ENCODE assay signal across 1 cellular context in the genomic region with DNA sequence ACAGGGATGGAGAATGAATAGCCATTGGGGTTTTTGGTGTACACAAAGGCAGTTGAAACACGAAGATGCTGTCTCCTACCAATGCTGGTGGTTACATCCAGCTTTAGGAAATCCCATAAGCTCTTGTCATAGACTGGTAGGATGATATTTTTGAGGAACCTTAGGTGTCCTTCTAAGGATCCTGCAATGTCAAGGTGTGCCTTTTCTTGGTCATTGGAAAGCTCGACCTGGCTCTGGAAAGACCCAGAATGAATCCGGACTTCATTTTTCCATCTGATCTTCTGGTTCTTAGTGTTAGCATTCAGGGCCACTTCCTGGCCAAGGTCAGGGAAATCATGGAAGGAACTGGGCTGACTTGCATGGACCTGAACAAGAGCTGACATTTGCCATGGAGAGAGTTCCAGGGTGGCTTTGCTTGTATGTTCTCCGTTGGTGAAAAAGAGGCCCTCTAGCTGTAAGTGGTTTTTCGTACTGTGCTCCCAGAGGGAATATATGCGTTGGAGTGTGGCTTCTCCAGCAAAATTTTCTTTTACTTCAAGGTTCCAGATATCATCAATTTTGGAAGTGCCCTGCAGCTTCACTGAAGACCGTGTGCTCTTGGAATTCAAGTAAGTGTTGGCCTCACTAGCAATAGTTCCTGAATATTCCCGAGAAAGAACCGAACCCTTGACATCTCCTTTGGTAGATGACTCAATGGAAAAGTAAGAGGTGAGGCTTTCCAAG.
TF ChIP-seq lines count a peak whose summit lies in the region.

No MANE protein-coding gene starts in this region.

TF ChIP-seq in HepG2, 621 proteins besides CTCF, POLR2A, EP300 and RAD21 (continued from another document and continues in another):
- no peak; the same call in 1 of the 2 replicates for TF ChIP-seq FOSL2 (CRISPR knock-in tag; IDR thresholded peaks at IDR 0.05)
- no peak for TF ChIP-seq SCMH1 (CRISPR knock-in tag; IDR thresholded peaks at IDR 0.05; ENCODE audit: borderline replicate concordance)
- TF ChIP-seq ZNF501 (CRISPR knock-in tag; IDR thresholded peaks at IDR 0.05): no peak; the same call in 1 of the 2 replicates
- TF ChIP-seq, protein P1, sequence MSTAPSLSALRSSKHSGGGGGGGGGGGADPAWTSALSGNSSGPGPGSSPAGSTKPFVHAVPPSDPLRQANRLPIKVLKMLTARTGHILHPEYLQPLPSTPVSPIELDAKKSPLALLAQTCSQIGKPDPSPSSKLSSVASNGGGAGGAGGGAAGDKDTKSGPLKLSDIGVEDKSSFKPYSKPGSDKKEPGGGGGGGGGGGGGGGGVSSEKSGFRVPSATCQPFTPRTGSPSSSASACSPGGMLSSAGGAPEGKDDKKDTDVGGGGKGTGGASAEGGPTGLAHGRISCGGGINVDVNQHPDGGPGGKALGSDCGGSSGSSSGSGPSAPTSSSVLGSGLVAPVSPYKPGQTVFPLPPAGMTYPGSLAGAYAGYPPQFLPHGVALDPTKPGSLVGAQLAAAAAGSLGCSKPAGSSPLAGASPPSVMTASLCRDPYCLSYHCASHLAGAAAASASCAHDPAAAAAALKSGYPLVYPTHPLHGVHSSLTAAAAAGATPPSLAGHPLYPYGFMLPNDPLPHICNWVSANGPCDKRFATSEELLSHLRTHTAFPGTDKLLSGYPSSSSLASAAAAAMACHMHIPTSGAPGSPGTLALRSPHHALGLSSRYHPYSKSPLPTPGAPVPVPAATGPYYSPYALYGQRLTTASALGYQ (CRISPR knock-in tag; IDR thresholded peaks at IDR 0.05): no peak; the same call in 1 of the 2 replicates
- TF ChIP-seq ZNF614 (CRISPR knock-in tag; IDR thresholded peaks at IDR 0.05; ENCODE audit: borderline replicate concordance): no peak
- TF ChIP-seq ZFP36 (IDR thresholded peaks at IDR 0.05; ENCODE audit: borderline replicate concordance, low read depth, low read length, partially characterized antibody): no peak
- TF ChIP-seq NAIF1 (CRISPR knock-in tag; IDR thresholded peaks at IDR 0.05; ENCODE audit: borderline replicate concordance): peak; percentile 16; the same call in 1 of the 2 replicates
- peak; percentile 60 for TF ChIP-seq ZNF160 (CRISPR knock-in tag; IDR thresholded peaks at IDR 0.05)
- no peak; the same call in 1 of the 2 replicates for TF ChIP-seq IRF2 (CRISPR knock-in tag; IDR thresholded peaks at IDR 0.05)
- no peak for TF ChIP-seq ZNF430 (CRISPR knock-in tag; IDR thresholded peaks at IDR 0.05)
- peak; percentile 21 for TF ChIP-seq ZNF512B (CRISPR knock-in tag; IDR thresholded peaks at IDR 0.05; ENCODE audit: borderline replicate concordance)
- TF ChIP-seq, protein P2, sequence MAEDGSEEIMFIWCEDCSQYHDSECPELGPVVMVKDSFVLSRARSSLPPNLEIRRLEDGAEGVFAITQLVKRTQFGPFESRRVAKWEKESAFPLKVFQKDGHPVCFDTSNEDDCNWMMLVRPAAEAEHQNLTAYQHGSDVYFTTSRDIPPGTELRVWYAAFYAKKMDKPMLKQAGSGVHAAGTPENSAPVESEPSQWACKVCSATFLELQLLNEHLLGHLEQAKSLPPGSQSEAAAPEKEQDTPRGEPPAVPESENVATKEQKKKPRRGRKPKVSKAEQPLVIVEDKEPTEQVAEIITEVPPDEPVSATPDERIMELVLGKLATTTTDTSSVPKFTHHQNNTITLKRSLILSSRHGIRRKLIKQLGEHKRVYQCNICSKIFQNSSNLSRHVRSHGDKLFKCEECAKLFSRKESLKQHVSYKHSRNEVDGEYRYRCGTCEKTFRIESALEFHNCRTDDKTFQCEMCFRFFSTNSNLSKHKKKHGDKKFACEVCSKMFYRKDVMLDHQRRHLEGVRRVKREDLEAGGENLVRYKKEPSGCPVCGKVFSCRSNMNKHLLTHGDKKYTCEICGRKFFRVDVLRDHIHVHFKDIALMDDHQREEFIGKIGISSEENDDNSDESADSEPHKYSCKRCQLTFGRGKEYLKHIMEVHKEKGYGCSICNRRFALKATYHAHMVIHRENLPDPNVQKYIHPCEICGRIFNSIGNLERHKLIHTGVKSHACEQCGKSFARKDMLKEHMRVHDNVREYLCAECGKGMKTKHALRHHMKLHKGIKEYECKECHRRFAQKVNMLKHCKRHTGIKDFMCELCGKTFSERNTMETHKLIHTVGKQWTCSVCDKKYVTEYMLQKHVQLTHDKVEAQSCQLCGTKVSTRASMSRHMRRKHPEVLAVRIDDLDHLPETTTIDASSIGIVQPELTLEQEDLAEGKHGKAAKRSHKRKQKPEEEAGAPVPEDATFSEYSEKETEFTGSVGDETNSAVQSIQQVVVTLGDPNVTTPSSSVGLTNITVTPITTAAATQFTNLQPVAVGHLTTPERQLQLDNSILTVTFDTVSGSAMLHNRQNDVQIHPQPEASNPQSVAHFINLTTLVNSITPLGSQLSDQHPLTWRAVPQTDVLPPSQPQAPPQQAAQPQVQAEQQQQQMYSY (CRISPR knock-in tag; IDR thresholded peaks at IDR 0.05): 0 out of 2 replicates have a peak, but pooled peaks have one; percentile 17
- no peak; the same call in 1 of the 2 replicates for TF ChIP-seq RFXANK (CRISPR knock-in tag; IDR thresholded peaks at IDR 0.05)
- TF ChIP-seq ERF (CRISPR knock-in tag; IDR thresholded peaks at IDR 0.05): no peak; the same call in 1 of the 2 replicates
- TF ChIP-seq ZSCAN29 (CRISPR knock-in tag; conservative IDR thresholded peaks at IDR 0.05): no peak
- no peak for TF ChIP-seq GZF1 (CRISPR knock-in tag; IDR thresholded peaks at IDR 0.05)
- no peak for TF ChIP-seq MTF2 (CRISPR knock-in tag; IDR thresholded peaks at IDR 0.05; ENCODE audit: borderline replicate concordance)
- peak; percentile 30 for TF ChIP-seq PAF1 (CRISPR knock-in tag; IDR thresholded peaks at IDR 0.05)
- TF ChIP-seq ZNF572 (CRISPR knock-in tag; IDR thresholded peaks at IDR 0.05): peak; percentile 77; the same call in 1 of the 2 replicates
- TF ChIP-seq ZNF713 (CRISPR knock-in tag; IDR thresholded peaks at IDR 0.05): no peak
- TF ChIP-seq FOXO1 (CRISPR knock-in tag; IDR thresholded peaks at IDR 0.05): no peak
- no peak for TF ChIP-seq CHD4 (IDR thresholded peaks at IDR 0.05; ENCODE audit: borderline replicate concordance, low read length)
- TF ChIP-seq ZSCAN9 (CRISPR knock-in tag; IDR thresholded peaks at IDR 0.05; ENCODE audit: borderline replicate concordance): no peak
- TF ChIP-seq RBAK (CRISPR knock-in tag; IDR thresholded peaks at IDR 0.05): no peak
- TF ChIP-seq MED1 (CRISPR knock-in tag; IDR thresholded peaks at IDR 0.05): no peak
- 0 out of 2 replicates have a peak, but pooled peaks have one; percentile 68 for TF ChIP-seq CBX5 (CRISPR knock-in tag; IDR thresholded peaks at IDR 0.05; ENCODE audit: borderline replicate concordance)
- no peak; the same call in 1 of the 2 replicates for TF ChIP-seq CCDC6 (CRISPR knock-in tag; IDR thresholded peaks at IDR 0.05)
- TF ChIP-seq DR1 (CRISPR knock-in tag; IDR thresholded peaks at IDR 0.05): no peak
- no peak for TF ChIP-seq ZBTB49 (CRISPR knock-in tag; IDR thresholded peaks at IDR 0.05; ENCODE audit: borderline replicate concordance)
- no peak for TF ChIP-seq HOXA9 (CRISPR knock-in tag; IDR thresholded peaks at IDR 0.05; ENCODE audit: borderline replicate concordance)
- TF ChIP-seq MATR3 (CRISPR knock-in tag; IDR thresholded peaks at IDR 0.05): no peak
- no peak for TF ChIP-seq GPN1 (CRISPR knock-in tag; IDR thresholded peaks at IDR 0.05; ENCODE audit: borderline replicate concordance)
- TF ChIP-seq MBNL3 (CRISPR knock-in tag; conservative IDR thresholded peaks at IDR 0.05): no peak
- no peak for TF ChIP-seq SRSF9 (IDR thresholded peaks at IDR 0.05; ENCODE audit: borderline replicate concordance, insufficient read depth, low read depth, low read length, poor library complexity, severe bottlenecking)
- TF ChIP-seq SP2 (CRISPR knock-in tag; IDR thresholded peaks at IDR 0.05): 0 out of 2 replicates have a peak, but pooled peaks have one; percentile 18
- TF ChIP-seq ZBTB14 (CRISPR knock-in tag; IDR thresholded peaks at IDR 0.05): 0 out of 2 replicates have a peak, but pooled peaks have one; percentile 34
- TF ChIP-seq CENPBD1 (CRISPR knock-in tag; IDR thresholded peaks at IDR 0.05; ENCODE audit: borderline replicate concordance, low read depth): no peak
- no peak for TF ChIP-seq ZMYM3 (CRISPR knock-in tag; IDR thresholded peaks at IDR 0.05)
- no peak for TF ChIP-seq ZNF549 (CRISPR knock-in tag; IDR thresholded peaks at IDR 0.05)
- no peak for TF ChIP-seq ZIK1 (CRISPR knock-in tag; IDR thresholded peaks at IDR 0.05; ENCODE audit: borderline replicate concordance, low read depth)
- no peak for TF ChIP-seq ELF3 (CRISPR knock-in tag; IDR thresholded peaks at IDR 0.05)
- no peak for TF ChIP-seq ARNTL (CRISPR knock-in tag; IDR thresholded peaks at IDR 0.05)
- no peak for TF ChIP-seq XBP1 (CRISPR knock-in tag; IDR thresholded peaks at IDR 0.05)
- no peak for TF ChIP-seq PRDM10 (CRISPR knock-in tag; IDR thresholded peaks at IDR 0.05; ENCODE audit: low read depth)
- no peak for TF ChIP-seq ZNF775 (CRISPR knock-in tag; IDR thresholded peaks at IDR 0.05; ENCODE audit: borderline replicate concordance)
- TF ChIP-seq ZNF557 (CRISPR knock-in tag; IDR thresholded peaks at IDR 0.05): no peak
- no peak for TF ChIP-seq SUZ12 (IDR thresholded peaks at IDR 0.05; ENCODE audit: low read depth, low read length)
- no peak for TF ChIP-seq KDM5A (IDR thresholded peaks at IDR 0.05; ENCODE audit: borderline replicate concordance, low read length)
- no peak for TF ChIP-seq ZNF253 (CRISPR knock-in tag; IDR thresholded peaks at IDR 0.05; ENCODE audit: borderline replicate concordance)
- no peak for TF ChIP-seq RFXAP (CRISPR knock-in tag; IDR thresholded peaks at IDR 0.05; ENCODE audit: borderline replicate concordance)
